23 cellular contexts compared by ENCODE assay signal in the genomic region with DNA sequence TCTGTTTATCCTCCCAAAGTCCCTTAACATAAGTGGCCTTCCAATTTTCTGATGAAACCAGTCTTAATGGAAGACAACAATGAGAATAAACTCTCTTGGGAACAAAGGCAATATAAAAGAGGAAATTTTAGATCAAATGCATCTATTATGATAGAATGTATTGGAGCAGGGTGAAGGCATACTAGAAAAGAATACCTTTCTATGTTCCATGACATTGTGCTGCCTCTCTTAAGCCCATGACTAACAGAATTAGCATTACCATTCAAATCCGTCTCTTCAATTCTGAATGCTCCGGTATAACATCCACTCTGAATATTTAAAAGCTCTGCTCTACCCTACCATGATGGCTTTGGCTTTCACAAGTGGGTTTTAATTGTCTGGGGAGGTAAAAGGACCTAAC.
"Had no signal": no experiment of that assay in that cellular context is flagged by ENCODE, and none has a peak within 500 bp of the region (broad histone marks: within the 10 kb centered on the region; RNA-seq: fewer than 3 reads in every experiment).

No MANE protein-coding gene starts in this region.

- ATAC-seq: activated CD4-positive, alpha-beta T cell treated with anti-CD3 and anti-CD28 coated beads for 36 hours; activated T-helper 17 cell treated with anti-CD3 and anti-CD28 coated beads, Interleukin-2, amount 50 U/mL, for 72 hours had no signal

- DNase-seq: activated CD4-positive, alpha-beta memory T cell treated with anti-CD3 and anti-CD28 coated beads, Interleukin-2, amount 10 ng/mL, durations not matched to agents 7 days and 5 days; activated CD4-positive, alpha-beta T cell treated with anti-CD3 and anti-CD28 coated beads for 36 hours; activated CD4-positive, alpha-beta T cell treated with anti-CD3 and anti-CD28 coated beads, Interleukin-2, amount 50 U/mL, for 1 hour; activated gamma-delta T cell; activated naive CD4-positive, alpha-beta T cell treated with anti-CD3 and anti-CD28 coated beads for 36 hours; activated T-cell treated with anti-CD3 and anti-CD28 coated beads for 4 hours; activated T-cell treated with anti-CD3 and anti-CD28 coated beads, Interleukin-2, amount 50 U/mL, for 48 hours; brain microvascular endothelial cell; KBM-7; NCI-H1092; NCI-H1436; NCI-H1694 treated with DMSO at 0.1 percent for 48 hours; NCI-H2107; NCI-H446 treated with DMSO at 0.1 percent for 48 hours; NCI-H524 treated with DMSO at 0.1 percent for 48 hours; NCI-H748 treated with DMSO at 0.1 percent for 48 hours; NK-92 treated with Interleukin-12 subunit alpha and Interleukin-12 subunit beta, amount 100 ng/mL, for 24 hours; Peyer's patch; Right ventricle myocardium superior; SJCRH30; SK-N-SH; T-helper 1 cell had no signal
